ENCODE assay signal across 1 cellular context in genomic region chr1:117059678-117060440, GRCh38.
TF ChIP-seq lines count a peak whose summit lies in the region.

TTF2 (plus strand) TSS chr1:117060326; CDS start chr1:117060347, 21 bp downstream.

TF ChIP-seq in K562, 482 proteins besides CTCF, POLR2A, EP300 and RAD21 (continued from another document and continues in another):
- no peak for TF ChIP-seq THAP7 (CRISPR knock-in tag; IDR thresholded peaks at IDR 0.05)
- peak; percentile 78 for TF ChIP-seq OTX1 (CRISPR knock-in tag; IDR thresholded peaks at IDR 0.05)
- TF ChIP-seq SP1 (CRISPR knock-in tag; IDR thresholded peaks at IDR 0.05) = peak; percentile 98
- peak; percentile 72; the same call in 1 of the 2 replicates for TF ChIP-seq ZBTB17 (CRISPR knock-in tag; IDR thresholded peaks at IDR 0.05)
- TF ChIP-seq THRAP3 (IDR thresholded peaks at IDR 0.05; ENCODE audit: borderline replicate concordance) = no peak
- peak; percentile 58; the same call in 1 of the 2 replicates for TF ChIP-seq POLR2AphosphoS2 (IDR thresholded peaks at IDR 0.05; ENCODE audit: low read length)
- peak in 1 of 2 experiments; percentile 66 for TF ChIP-seq NRF1 (conservative IDR thresholded peaks at IDR 0.05 in 1 of 2, IDR thresholded peaks at IDR 0.05 in 1 of 2)
- no peak; the same call in none of the 2 replicates for TF ChIP-seq XRCC5 (IDR thresholded peaks at IDR 0.05; ENCODE audit: low read depth, low read length)
- TF ChIP-seq ZNF395 (CRISPR knock-in tag; IDR thresholded peaks at IDR 0.05) = no peak
- no peak for TF ChIP-seq ARID2 (IDR thresholded peaks at IDR 0.05)
- no peak for TF ChIP-seq SREBF1 (IDR thresholded peaks at IDR 0.05; ENCODE audit: borderline replicate concordance, low read depth, low read length)
- TF ChIP-seq ATF6 (CRISPR knock-in tag; IDR thresholded peaks at IDR 0.05) = no peak; the same call in 1 of the 2 replicates
- TF ChIP-seq KDM4B (IDR thresholded peaks at IDR 0.05; ENCODE audit: borderline replicate concordance in 2 of 2, low read depth in 1 of 2) = no peak; a peak in 1 of 4 replicates
- TF ChIP-seq MXD1 (CRISPR knock-in tag; IDR thresholded peaks at IDR 0.05; ENCODE audit: borderline replicate concordance, poor library complexity, severe bottlenecking) = no peak
- no peak for TF ChIP-seq NR2F6 (CRISPR knock-in tag; IDR thresholded peaks at IDR 0.05)
- peak; percentile 35; the same call in 1 of the 2 replicates for TF ChIP-seq ZNF263 (CRISPR knock-in tag; IDR thresholded peaks at IDR 0.05; ENCODE audit: borderline replicate concordance)
- peak; percentile 91 for TF ChIP-seq CHD1 (IDR thresholded peaks at IDR 0.05; ENCODE audit: low read length)
- TF ChIP-seq ZBTB8A (IDR thresholded peaks at IDR 0.05; ENCODE audit: partially characterized antibody) = no peak
- TF ChIP-seq HES1 (IDR thresholded peaks at IDR 0.05; ENCODE audit: low read depth) = peak; percentile 71; the same call in 1 of the 2 replicates
- TF ChIP-seq POLR2H (tag; IDR thresholded peaks at IDR 0.05; ENCODE audit: low read depth) = peak; percentile 93
- no peak; the same call in 1 of the 2 replicates for TF ChIP-seq KAT7 (CRISPR knock-in tag; IDR thresholded peaks at IDR 0.05; ENCODE audit: borderline replicate concordance)
- TF ChIP-seq L3MBTL2 (IDR thresholded peaks at IDR 0.05) = peak; percentile 84
- peak; percentile 78 for TF ChIP-seq POLR2B (IDR thresholded peaks at IDR 0.05; ENCODE audit: low read depth, partially characterized antibody)
- TF ChIP-seq ZBTB9 (CRISPR knock-in tag; IDR thresholded peaks at IDR 0.05) = 0 out of 2 replicates have a peak, but pooled peaks have one; percentile 42
- no peak for TF ChIP-seq MEIS2 (IDR thresholded peaks at IDR 0.05; ENCODE audit: partially characterized antibody)
- peak; percentile 45; the same call in 1 of the 2 replicates for TF ChIP-seq FOSL1 (tag; conservative IDR thresholded peaks at IDR 0.05)
- TF ChIP-seq SMAD1 (IDR thresholded peaks at IDR 0.05; ENCODE audit: low read depth, low read length, partially characterized antibody) = peak; percentile 20
- peak; percentile 71 for TF ChIP-seq CREB1 (IDR thresholded peaks at IDR 0.05)
- TF ChIP-seq CREB1 (CRISPR knock-in tag; IDR thresholded peaks at IDR 0.05) = no peak
- no peak for TF ChIP-seq ZNF282 (CRISPR knock-in tag; IDR thresholded peaks at IDR 0.05)
- no peak for TF ChIP-seq KLF10 (CRISPR knock-in tag; IDR thresholded peaks at IDR 0.05)
- peak; percentile 72 for TF ChIP-seq NBN (IDR thresholded peaks at IDR 0.05; ENCODE audit: low read depth)
- TF ChIP-seq PML (IDR thresholded peaks at IDR 0.05; ENCODE audit: low read length) = peak; percentile 85
- no peak for TF ChIP-seq PHTF2 (CRISPR knock-in tag; IDR thresholded peaks at IDR 0.05)
- peak; percentile 87 for TF ChIP-seq ELF2 (CRISPR knock-in tag; IDR thresholded peaks at IDR 0.05)
- TF ChIP-seq RBM34 (IDR thresholded peaks at IDR 0.05; ENCODE audit: borderline replicate concordance, insufficient read depth, low read length) = no peak
- peak; percentile 95 for TF ChIP-seq FOS (IDR thresholded peaks at IDR 0.05; ENCODE audit: extremely low read depth, insufficient read length)
- TF ChIP-seq SREBF2 (CRISPR knock-in tag; IDR thresholded peaks at IDR 0.05) = no peak
- peak; percentile 93 for TF ChIP-seq KLF13 (tag; IDR thresholded peaks at IDR 0.05; ENCODE audit: borderline replicate concordance, low read depth)
- no peak for TF ChIP-seq ZNF75A (CRISPR knock-in tag; IDR thresholded peaks at IDR 0.05)
- peak; percentile 3; the same call in 1 of the 2 replicates for TF ChIP-seq ZNF311 (CRISPR knock-in tag; IDR thresholded peaks at IDR 0.05)
- no peak for TF ChIP-seq TCF15 (CRISPR knock-in tag; IDR thresholded peaks at IDR 0.05)
- TF ChIP-seq MEF2D (tag; conservative IDR thresholded peaks at IDR 0.05; ENCODE audit: low read depth) = no peak
- 0 out of 2 replicates have a peak, but pooled peaks have one; percentile 25 for TF ChIP-seq CHAMP1 (IDR thresholded peaks at IDR 0.05)
- 0 out of 3 replicates have a peak, but pooled peaks of 1 of the 2 experiments have one; percentile 15 for TF ChIP-seq CBX3 (IDR thresholded peaks at IDR 0.05; ENCODE audit: borderline replicate concordance in 1 of 2, low read length in 2 of 2)
- TF ChIP-seq RFX7 (CRISPR knock-in tag; IDR thresholded peaks at IDR 0.05) = no peak
- no peak for TF ChIP-seq RFX5 (IDR thresholded peaks at IDR 0.05; ENCODE audit: low read depth, low read length)
- peak; percentile 85; the same call in 1 of the 2 replicates for TF ChIP-seq E2F1 (CRISPR knock-in tag; IDR thresholded peaks at IDR 0.05)
- 0 out of 2 replicates have a peak, but pooled peaks have one; percentile 7 for TF ChIP-seq ARID3A (IDR thresholded peaks at IDR 0.05; ENCODE audit: borderline replicate concordance, low read depth, low read length)
- TF ChIP-seq CSDE1 (IDR thresholded peaks at IDR 0.05) = no peak; a peak in 1 of 4 replicates
- TF ChIP-seq CHCHD3 (CRISPR knock-in tag; IDR thresholded peaks at IDR 0.05) = peak; percentile 81; the same call in 1 of the 2 replicates
- TF ChIP-seq MNT (conservative IDR thresholded peaks at IDR 0.05) = peak; percentile 78 to 94
- TF ChIP-seq DMBX1 (CRISPR knock-in tag; IDR thresholded peaks at IDR 0.05; ENCODE audit: borderline replicate concordance) = peak; percentile 70; the same call in 1 of the 2 replicates
- no peak for TF ChIP-seq SAFB2 (IDR thresholded peaks at IDR 0.05; ENCODE audit: borderline replicate concordance, low read depth, low read length, severe bottlenecking)
- TF ChIP-seq ETS1 (conservative IDR thresholded peaks at IDR 0.05; ENCODE audit: control insufficient read depth, low read depth, low read length) = 0 out of 2 replicates have a peak, but pooled peaks have one; percentile 40
